17 cellular contexts compared by ENCODE assay signal in the genomic region with DNA sequence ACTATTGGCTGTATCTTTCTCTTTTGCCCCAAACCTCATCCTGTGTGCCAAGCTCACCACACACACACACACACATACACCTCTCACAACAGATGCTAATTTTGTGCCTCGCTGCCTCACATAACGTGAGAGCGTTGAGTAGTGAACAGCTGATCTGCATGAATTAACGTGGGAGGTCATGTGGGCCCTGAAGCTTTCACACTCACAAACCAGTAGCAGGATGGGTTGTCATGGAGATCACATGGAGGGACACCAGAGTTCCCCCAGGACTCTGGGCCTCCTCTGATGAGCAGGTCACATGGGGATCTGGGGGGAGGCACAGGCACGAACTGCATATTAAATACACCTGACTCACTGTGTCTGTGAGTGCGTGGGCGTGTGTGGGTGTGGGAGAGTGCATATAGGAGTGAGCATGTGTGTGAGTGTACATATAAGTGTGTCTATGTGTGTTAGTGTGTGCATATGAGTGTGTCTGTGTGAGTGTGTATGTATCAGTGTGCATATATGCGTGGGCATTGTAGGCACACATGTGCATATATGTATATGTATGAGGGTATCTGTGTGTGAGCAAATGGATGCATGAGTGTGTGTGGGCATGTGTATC.
DNase-seq lines count a peak whose midpoint lies in the region; ATAC-seq lines count a peak whose summit lies in the region.
"Had no signal": no experiment of that assay in that cellular context is flagged by ENCODE, and none has a peak within 500 bp of the region (broad histone marks: within the 10 kb centered on the region; RNA-seq: fewer than 3 reads in every experiment).

No MANE protein-coding gene starts in this region.

- ATAC-seq in left ventricle myocardium superior: no peak
- peak; percentile 68 to 75 for ATAC-seq in stimulated activated naive B cell treated with anti-CD40 and anti-IgM and Interleukin-4, amounts not matched to agents 10 μg/mL and 1 μg/mL and 100 μg/mL, for 72 hours (replicated peaks)
- ATAC-seq in HG03521 (IDR thresholded peaks at IDR 0.05; ENCODE audit: unreplicated experiment): no peak

- H3K27ac Mint-ChIP-seq in stimulated activated naive B cell treated with anti-CD40 and anti-IgM and Interleukin-4, amounts not matched to agents 10 μg/mL and 1 μg/mL and 100 μg/mL, for 72 hours: peak overlapping the region; percentile 15
- H3K27ac Mint-ChIP-seq: activated naive CD8-positive, alpha-beta T cell treated with anti-CD3 and anti-CD28 coated beads, Interleukin-2, amount 10 ng/mL, durations not matched to agents 7 days and 5 days; activated T-cell treated with anti-CD3 and anti-CD28 coated beads, Interleukin-2, amount 50 U/mL, for 24 hours; nephron progenitor cell had no signal

- peak; percentile 20 for DNase-seq in cardiac septum (ENCODE audit: low spot score)
- no peak for DNase-seq in left ventricle myocardium superior
- DNase-seq in NCI-H524 treated with DMSO at 0.1 percent for 48 hours (lab: John Stamatoyannopoulos, UW): peak; percentile 91
- peak in 24 of 42 donors; percentile 2 to 58 (median 33) for DNase-seq in head of caudate nucleus
- peak; percentile 7 for DNase-seq in stimulated activated naive B cell treated with anti-CD40 and anti-IgM and Interleukin-4, amounts not matched to agents 10 μg/mL and 1 μg/mL and 100 μg/mL, for 72 hours
- DNase-seq in AG08395 (ENCODE audit: low spot score): no peak
- DNase-seq in HAP-1 (ENCODE audit: low spot score in 2 of 2): no peak
- DNase-seq: activated naive CD8-positive, alpha-beta T cell treated with anti-CD3 and anti-CD28 coated beads, Interleukin-2, amount 10 ng/mL, durations not matched to agents 7 days and 5 days; activated T-cell treated with anti-CD3 and anti-CD28 coated beads, Interleukin-2, amount 50 U/mL, for 24 hours; Caco-2; GM23248; heart right ventricle; NCI-H2081; nephron progenitor cell had no signal

- H3K27me3 Mint-ChIP-seq in stimulated activated naive B cell treated with anti-CD40 and anti-IgM and Interleukin-4, amounts not matched to agents 10 μg/mL and 1 μg/mL and 100 μg/mL, for 72 hours: peaks cover 26 to 55% of the 10 kb centered on the region in 2 donors
- H3K27me3 Mint-ChIP-seq: activated naive CD8-positive, alpha-beta T cell treated with anti-CD3 and anti-CD28 coated beads, Interleukin-2, amount 10 ng/mL, durations not matched to agents 7 days and 5 days had no signal

- H3K4me1 Mint-ChIP-seq in stimulated activated naive B cell treated with anti-CD40 and anti-IgM and Interleukin-4, amounts not matched to agents 10 μg/mL and 1 μg/mL and 100 μg/mL, for 72 hours: peaks cover 8 to 15% of the 10 kb centered on the region in 2 donors

- H3K4me3 ChIP-seq in HAP-1: no peak overlapping the region
- H3K4me3 ChIP-seq: GM23248, heart right ventricle, right atrium auricular region, vagina had no signal

- H3K4me1 ChIP-seq in HAP-1: no peaks in the 10 kb centered on the region
- H3K4me1 ChIP-seq: right atrium auricular region, vagina had no signal

- no peaks in the 10 kb centered on the region for H3K27me3 ChIP-seq in HAP-1 (ENCODE audit: low read depth)
- H3K27me3 ChIP-seq: right atrium auricular region, vagina had no signal

- H3K9me3 Mint-ChIP-seq in stimulated activated naive B cell treated with anti-CD40 and anti-IgM and Interleukin-4, amounts not matched to agents 10 μg/mL and 1 μg/mL and 100 μg/mL, for 72 hours: no peaks in the 10 kb centered on the region
- H3K9me3 Mint-ChIP-seq: activated naive CD8-positive, alpha-beta T cell treated with anti-CD3 and anti-CD28 coated beads, Interleukin-2, amount 10 ng/mL, durations not matched to agents 7 days and 5 days; activated T-cell treated with anti-CD3 and anti-CD28 coated beads, Interleukin-2, amount 50 U/mL, for 24 hours had no signal

- intact Hi-C loops in cardiac septum (cut with DNase I) (no loop called here), left ventricle myocardium superior (cut with micrococcal nuclease) (no loop called here), head of caudate nucleus (cut with DNase I) (loop anchor here (10.0 kb wide), 1 partner anchor 47 kb away; no protein-coding TSS in a partner anchor)

- in situ Hi-C loops in HAP-1 (cut with MboI; ENCODE audit: low sequenced_read_pairs): no loop called here

- H3K9me3 ChIP-seq in HAP-1: no peaks in the 10 kb centered on the region
- H3K9me3 ChIP-seq: heart right ventricle, right atrium auricular region, vagina had no signal

- no peaks in the 10 kb centered on the region for H3K36me3 Mint-ChIP-seq in stimulated activated naive B cell treated with anti-CD40 and anti-IgM and Interleukin-4, amounts not matched to agents 10 μg/mL and 1 μg/mL and 100 μg/mL, for 72 hours
- H3K36me3 Mint-ChIP-seq: activated naive CD8-positive, alpha-beta T cell treated with anti-CD3 and anti-CD28 coated beads, Interleukin-2, amount 10 ng/mL, durations not matched to agents 7 days and 5 days had no signal

- no peak overlapping the region for H3K4me3 Mint-ChIP-seq in stimulated activated naive B cell treated with anti-CD40 and anti-IgM and Interleukin-4, amounts not matched to agents 10 μg/mL and 1 μg/mL and 100 μg/mL, for 72 hours
- H3K4me3 Mint-ChIP-seq: activated naive CD8-positive, alpha-beta T cell treated with anti-CD3 and anti-CD28 coated beads, Interleukin-2, amount 10 ng/mL, durations not matched to agents 7 days and 5 days; activated T-cell treated with anti-CD3 and anti-CD28 coated beads, Interleukin-2, amount 50 U/mL, for 24 hours; nephron progenitor cell had no signal

- no peaks in the 10 kb centered on the region for H3K36me3 ChIP-seq in HAP-1 (replicated peaks)
- H3K36me3 ChIP-seq: heart right ventricle, right atrium auricular region, vagina had no signal

Comparison
In these comparisons a context has a peak if more than half of its experiments do, and no peak if none do; other contexts are left out.
1. DNase-seq: peak in cardiac septum (single experiment), NCI-H524 treated with DMSO at 0.1 percent for 48 hours (single experiment), head of caudate nucleus (24 of 42) and stimulated activated naive B cell treated with anti-CD40 and anti-IgM and Interleukin-4, amounts not matched to agents 10 μg/mL and 1 μg/mL and 100 μg/mL, for 72 hours (single experiment); none in left ventricle myocardium superior (single experiment), AG08395 (single experiment) and HAP-1 (0 of 2).
2. ATAC-seq: peak in stimulated activated naive B cell treated with anti-CD40 and anti-IgM and Interleukin-4, amounts not matched to agents 10 μg/mL and 1 μg/mL and 100 μg/mL, for 72 hours (2 of 2); none in left ventricle myocardium superior (single experiment) and HG03521 (single experiment).